14 cellular contexts compared by ENCODE assay signal in genomic region chr14:22168092-22168955, GRCh38.
DNase-seq lines count a peak whose midpoint lies in the region; ATAC-seq and TF ChIP-seq lines count a peak whose summit lies in the region.
"Had no signal": no experiment of that assay in that cellular context is flagged by ENCODE, and none has a peak within 500 bp of the region (broad histone marks: within the 10 kb centered on the region; RNA-seq: fewer than 3 reads in every experiment).

No MANE protein-coding gene starts in this region.

- intact Hi-C loops in activated CD4-positive, alpha-beta T cell treated with anti-CD3 and anti-CD28 coated beads for 36 hours (cut with DNase I, micrococcal nuclease) = loop anchor here in 1 of 2 experiments (5.0 kb wide), 1 partner anchor 34 kb away; no protein-coding TSS in a partner anchor

- in situ Hi-C loops in brain microvascular endothelial cell (cut with HindIII; ENCODE audit: low pct_ligation_motif_present, low sequenced_read_pairs) = no loop called here

- no peaks in the 10 kb centered on the region for H3K9me3 Mint-ChIP-seq in activated CD4-positive, alpha-beta T cell treated with anti-CD3 and anti-CD28 coated beads for 36 hours (ENCODE audit: low read depth)
- H3K9me3 Mint-ChIP-seq: mesothelial cell of epicardium had no signal

- 0 out of 2 replicates have a peak, but pooled peaks cover 4% of the 10 kb centered on the region for H3K27me3 ChIP-seq in OCI-LY3 (ENCODE audit: low read depth, low read length)
- no peaks in the 10 kb centered on the region for H3K27me3 ChIP-seq in brain microvascular endothelial cell (replicated peaks)
- H3K27me3 ChIP-seq in mononuclear cell (ENCODE audit: insufficient read depth, low read length) = no peaks in the 10 kb centered on the region
- peaks cover 5% of the 10 kb centered on the region; the same call in 1 of the 2 replicates for H3K27me3 ChIP-seq in BE2C
- H3K27me3 ChIP-seq: suprapubic skin had no signal

- ATAC-seq in activated CD4-positive, alpha-beta T cell treated with anti-CD3 and anti-CD28 coated beads for 36 hours = peak; percentile 63
- ATAC-seq: A549, heart right ventricle had no signal

- H3K4me3 ChIP-seq in OCI-LY3 (ENCODE audit: low read length) = peak overlapping the region; percentile 81
- H3K4me3 ChIP-seq in brain microvascular endothelial cell (ENCODE audit: low read depth, low read length) = no peak overlapping the region
- peak overlapping the region; percentile 4 for H3K4me3 ChIP-seq in mononuclear cell (ENCODE audit: low read length)
- no peak overlapping the region for H3K4me3 ChIP-seq in BE2C (ENCODE audit: low read depth, low read length)
- H3K4me3 ChIP-seq: A549, heart right ventricle, prostate gland, suprapubic skin had no signal

- peaks cover 6% of the 10 kb centered on the region for H3K36me3 Mint-ChIP-seq in activated CD4-positive, alpha-beta T cell treated with anti-CD3 and anti-CD28 coated beads for 36 hours (ENCODE audit: low read depth)
- H3K36me3 Mint-ChIP-seq: mesothelial cell of epicardium had no signal

- H4K20me1 ChIP-seq in OCI-LY3 (ENCODE audit: insufficient read depth, low read length) = no peaks in the 10 kb centered on the region

- H3K4me1 Mint-ChIP-seq in activated CD4-positive, alpha-beta T cell treated with anti-CD3 and anti-CD28 coated beads for 36 hours = peaks cover 4% of the 10 kb centered on the region

- H3K4me3 Mint-ChIP-seq in activated CD4-positive, alpha-beta T cell treated with anti-CD3 and anti-CD28 coated beads for 36 hours = peak overlapping the region; percentile 69
- H3K4me3 Mint-ChIP-seq: mesothelial cell of epicardium had no signal

- H2AFZ ChIP-seq in OCI-LY3 (ENCODE audit: low read depth, low read length) = peak overlapping the region; percentile 37

- no peak for DNase-seq in activated CD4-positive, alpha-beta T cell treated with anti-CD3 and anti-CD28 coated beads for 36 hours
- no peak for DNase-seq in activated CD4-positive, alpha-beta T cell treated with anti-CD3 and anti-CD28 coated beads for 48 hours
- peak; percentile 27 for DNase-seq in brain microvascular endothelial cell
- DNase-seq in BE2C = no peak
- no peak for DNase-seq in NCI-H748 treated with DMSO at 0.1 percent for 48 hours (lab: John Stamatoyannopoulos, UW)
- no peak for DNase-seq in GM19238 (ENCODE audit: insufficient read length, low spot score)
- DNase-seq: heart right ventricle had no signal

- peak overlapping the region; percentile 89 for H3K27ac ChIP-seq in OCI-LY3 (ENCODE audit: low read length)
- H3K27ac ChIP-seq in brain microvascular endothelial cell = no peak overlapping the region
- H3K27ac ChIP-seq: A549, heart right ventricle, prostate gland, suprapubic skin, VCaP had no signal

- H3K27me3 Mint-ChIP-seq in activated CD4-positive, alpha-beta T cell treated with anti-CD3 and anti-CD28 coated beads for 36 hours = no peaks in the 10 kb centered on the region

- H3K4me1 ChIP-seq in OCI-LY3 (ENCODE audit: low read length) (peaks cover 52% of the 10 kb centered on the region), mononuclear cell (ENCODE audit: insufficient read depth, low read length) (no peaks in the 10 kb centered on the region), BE2C (no peaks in the 10 kb centered on the region)
- H3K4me1 ChIP-seq: A549, heart right ventricle, prostate gland, suprapubic skin had no signal

- H3K27ac Mint-ChIP-seq in activated CD4-positive, alpha-beta T cell treated with anti-CD3 and anti-CD28 coated beads for 36 hours = peak overlapping the region; percentile 81
- H3K27ac Mint-ChIP-seq: mesothelial cell of epicardium had no signal

- H3K4me2 ChIP-seq in OCI-LY3 (ENCODE audit: low read length) = peak overlapping the region; percentile 93
- H3K4me2 ChIP-seq: A549 had no signal

- H3K36me3 ChIP-seq in OCI-LY3 (replicated peaks; ENCODE audit: low read depth, low read length) (peaks cover 20% of the 10 kb centered on the region), brain microvascular endothelial cell (replicated peaks) (no peaks in the 10 kb centered on the region), BE2C (no peaks in the 10 kb centered on the region)
- H3K36me3 ChIP-seq: heart right ventricle, prostate gland, suprapubic skin had no signal

- H3K9ac ChIP-seq in OCI-LY3 (ENCODE audit: low read length) = peak overlapping the region; percentile 86

- POLR2A ChIA-PET in activated CD4-positive, alpha-beta T cell treated with anti-CD3 and anti-CD28 coated beads for 36 hours (lab: Charles Lee) = no interaction called here

- H3K79me2 ChIP-seq in OCI-LY3 (ENCODE audit: low read length) = peaks cover 31% of the 10 kb centered on the region

- TF ChIP-seq CTCF in OCI-LY3 (IDR thresholded peaks at IDR 0.05; ENCODE audit: low read depth, low read length) (peak; percentile 76), brain microvascular endothelial cell (IDR thresholded peaks at IDR 0.05; ENCODE audit: low read depth, low read length, missing control alignments) (peak; percentile 20), BE2C (IDR thresholded peaks at IDR 0.05; ENCODE audit: low read depth, low read length) (no peak)

- CTCF ChIA-PET in activated CD4-positive, alpha-beta T cell treated with anti-CD3 and anti-CD28 coated beads for 36 hours (lab: Charles Lee) = interaction anchor here (0.9 to 1.7 kb wide), 2 partner anchors 9 to 33 kb away, joined by 3 to 4 read pairs; no protein-coding TSS in a partner anchor

- H3K9me3 ChIP-seq in OCI-LY3 (ENCODE audit: insufficient read depth, low read length) (no peaks in the 10 kb centered on the region), mononuclear cell (ENCODE audit: low read depth, low read length) (no peaks in the 10 kb centered on the region), BE2C (no peaks in the 10 kb centered on the region)
- H3K9me3 ChIP-seq: A549, heart right ventricle, prostate gland, suprapubic skin had no signal

Comparison
In these comparisons a context has a peak if more than half of its experiments do, and no peak if none do; other contexts are left out.
1. H3K4me3 ChIP-seq: peak in OCI-LY3 (single experiment) and mononuclear cell (single experiment); none in brain microvascular endothelial cell (single experiment) and BE2C (single experiment).